ENCODE assay signal across 1 cellular context in the genomic region with DNA sequence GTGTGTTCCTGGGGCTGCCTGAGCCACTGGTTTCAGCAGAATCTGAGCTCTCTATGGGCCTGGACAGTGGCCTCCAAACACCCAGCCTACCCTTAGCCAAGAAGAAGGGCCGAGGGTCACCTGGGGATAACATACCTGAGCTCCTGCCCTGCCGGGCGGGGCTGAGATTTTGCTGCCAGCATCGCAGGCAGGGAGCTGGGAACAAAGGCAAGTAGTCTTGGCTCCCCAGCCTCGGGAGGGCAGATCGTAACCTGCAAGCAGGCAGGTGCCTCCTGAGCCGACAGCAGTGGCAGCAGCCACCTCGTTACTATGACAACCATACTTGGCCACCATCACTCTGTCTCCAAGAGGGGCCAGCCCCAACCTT.
TF ChIP-seq lines count a peak whose summit lies in the region.

No MANE protein-coding gene starts in this region.

TF ChIP-seq in HepG2, 621 proteins besides CTCF, POLR2A, EP300 and RAD21 (continued from another document and continues in another):
- TF ChIP-seq EEA1 (CRISPR knock-in tag; IDR thresholded peaks at IDR 0.05; ENCODE audit: borderline replicate concordance) (no peak), ZNF225 (CRISPR knock-in tag; IDR thresholded peaks at IDR 0.05) (no peak), ZFP36 (IDR thresholded peaks at IDR 0.05; ENCODE audit: borderline replicate concordance, low read depth, low read length, partially characterized antibody) (no peak), KLF9 (CRISPR knock-in tag; IDR thresholded peaks at IDR 0.05; ENCODE audit: low read depth) (no peak), ZC3H13 (CRISPR knock-in tag; IDR thresholded peaks at IDR 0.05) (peak; percentile 21; the same call in 1 of the 2 replicates), SIN3A (IDR thresholded peaks at IDR 0.05; ENCODE audit: borderline replicate concordance, low read depth, low read length) (no peak), RELA (CRISPR knock-in tag; IDR thresholded peaks at IDR 0.05) (no peak), ZNF34 (CRISPR knock-in tag; IDR thresholded peaks at IDR 0.05; ENCODE audit: borderline replicate concordance) (peak; percentile 87; the same call in 1 of the 2 replicates), SNAPC2 (CRISPR knock-in tag; IDR thresholded peaks at IDR 0.05) (0 out of 2 replicates have a peak, but pooled peaks have one; percentile 49), ELF1 (CRISPR knock-in tag; IDR thresholded peaks at IDR 0.05) (no peak), TBX3 (IDR thresholded peaks at IDR 0.05; ENCODE audit: borderline replicate concordance) (no peak), ZNF773 (CRISPR knock-in tag; IDR thresholded peaks at IDR 0.05; ENCODE audit: borderline replicate concordance) (0 out of 2 replicates have a peak, but pooled peaks have one; percentile 24), ZNF230 (CRISPR knock-in tag; IDR thresholded peaks at IDR 0.05) (0 out of 2 replicates have a peak, but pooled peaks have one; percentile 54), ZNF292 (CRISPR knock-in tag; IDR thresholded peaks at IDR 0.05; ENCODE audit: borderline replicate concordance, low read depth) (peak; percentile 18; the same call in 1 of the 2 replicates), ZNF607 (CRISPR knock-in tag; IDR thresholded peaks at IDR 0.05; ENCODE audit: borderline replicate concordance) (0 out of 2 replicates have a peak, but pooled peaks have one; percentile 62), ZNF709 (CRISPR knock-in tag; IDR thresholded peaks at IDR 0.05) (peak; percentile 12; the same call in 1 of the 2 replicates), ARID2 (CRISPR knock-in tag; IDR thresholded peaks at IDR 0.05; ENCODE audit: borderline replicate concordance) (peak; percentile 93; the same call in 1 of the 2 replicates), ZNF761 (CRISPR knock-in tag; conservative IDR thresholded peaks at IDR 0.05) (no peak), PCBP2 (optimal IDR thresholded peaks at IDR 0.05; ENCODE audit: low read depth, low read length, poor library complexity, severe bottlenecking) (no peak), RARG (CRISPR knock-in tag; IDR thresholded peaks at IDR 0.05; ENCODE audit: low read depth) (0 out of 2 replicates have a peak, but pooled peaks have one; percentile 3), HOXA5 (CRISPR knock-in tag; IDR thresholded peaks at IDR 0.05) (no peak), ZNF329 (CRISPR knock-in tag; IDR thresholded peaks at IDR 0.05; ENCODE audit: low read depth) (no peak), FOXJ3 (CRISPR knock-in tag; IDR thresholded peaks at IDR 0.05; ENCODE audit: borderline replicate concordance) (no peak), SSRP1 (CRISPR knock-in tag; IDR thresholded peaks at IDR 0.05) (peak; percentile 48; the same call in 1 of the 2 replicates), REPIN1 (CRISPR knock-in tag; IDR thresholded peaks at IDR 0.05; ENCODE audit: borderline replicate concordance, low read depth) (peak; percentile 39), ZNF720 (CRISPR knock-in tag; IDR thresholded peaks at IDR 0.05) (no peak), RFX1 (IDR thresholded peaks at IDR 0.05) (peak; percentile 63; the same call in 1 of the 2 replicates), SAP130 (CRISPR knock-in tag; IDR thresholded peaks at IDR 0.05; ENCODE audit: low read depth) (no peak), ZNF468 (CRISPR knock-in tag; IDR thresholded peaks at IDR 0.05) (peak; percentile 4; the same call in 1 of the 2 replicates), NAIF1 (CRISPR knock-in tag; IDR thresholded peaks at IDR 0.05; ENCODE audit: borderline replicate concordance) (no peak), ZNF883 (CRISPR knock-in tag; IDR thresholded peaks at IDR 0.05; ENCODE audit: not compliant biosample characterization) (peak; percentile 27), SRSF1 (optimal IDR thresholded peaks at IDR 0.05; ENCODE audit: low read depth, low read length) (peak; percentile 4), ATRX (CRISPR knock-in tag; IDR thresholded peaks at IDR 0.05; ENCODE audit: borderline replicate concordance) (no peak), ZNF598 (CRISPR knock-in tag; IDR thresholded peaks at IDR 0.05; ENCODE audit: borderline replicate concordance) (no peak; the same call in 1 of the 2 replicates), NFKB2 (CRISPR knock-in tag; IDR thresholded peaks at IDR 0.05; ENCODE audit: borderline replicate concordance) (0 out of 2 replicates have a peak, but pooled peaks have one; percentile 2), ATF7-NPFF (CRISPR knock-in tag; IDR thresholded peaks at IDR 0.05; ENCODE audit: low read depth) (peak; percentile 18; the same call in 1 of the 2 replicates), ZNF615 (CRISPR knock-in tag; IDR thresholded peaks at IDR 0.05; ENCODE audit: borderline replicate concordance) (0 out of 2 replicates have a peak, but pooled peaks have one; percentile 8), XBP1 (CRISPR knock-in tag; IDR thresholded peaks at IDR 0.05) (0 out of 2 replicates have a peak, but pooled peaks have one; percentile 25), ARNT2 (CRISPR knock-in tag; IDR thresholded peaks at IDR 0.05; ENCODE audit: low read depth) (peak; percentile 5; the same call in 1 of the 2 replicates), ZNF224 (CRISPR knock-in tag; IDR thresholded peaks at IDR 0.05) (no peak), MTA3 (CRISPR knock-in tag; IDR thresholded peaks at IDR 0.05) (no peak), FOXM1 (CRISPR knock-in tag; IDR thresholded peaks at IDR 0.05) (no peak), AGO2 (optimal IDR thresholded peaks at IDR 0.05; ENCODE audit: low read depth, low read length) (peak; percentile 98), ZNF3 (CRISPR knock-in tag; IDR thresholded peaks at IDR 0.05) (no peak), ZNF180 (CRISPR knock-in tag; IDR thresholded peaks at IDR 0.05; ENCODE audit: borderline replicate concordance, low read depth) (0 out of 2 replicates have a peak, but pooled peaks have one; percentile 72), ZNF451 (CRISPR knock-in tag; IDR thresholded peaks at IDR 0.05) (peak; percentile 15; the same call in 1 of the 2 replicates)
- TF ChIP-seq, protein P1, sequence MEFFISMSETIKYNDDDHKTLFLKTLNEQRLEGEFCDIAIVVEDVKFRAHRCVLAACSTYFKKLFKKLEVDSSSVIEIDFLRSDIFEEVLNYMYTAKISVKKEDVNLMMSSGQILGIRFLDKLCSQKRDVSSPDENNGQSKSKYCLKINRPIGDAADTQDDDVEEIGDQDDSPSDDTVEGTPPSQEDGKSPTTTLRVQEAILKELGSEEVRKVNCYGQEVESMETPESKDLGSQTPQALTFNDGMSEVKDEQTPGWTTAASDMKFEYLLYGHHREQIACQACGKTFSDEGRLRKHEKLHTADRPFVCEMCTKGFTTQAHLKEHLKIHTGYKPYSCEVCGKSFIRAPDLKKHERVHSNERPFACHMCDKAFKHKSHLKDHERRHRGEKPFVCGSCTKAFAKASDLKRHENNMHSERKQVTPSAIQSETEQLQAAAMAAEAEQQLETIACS (CRISPR knock-in tag; IDR thresholded peaks at IDR 0.05): 0 out of 2 replicates have a peak, but pooled peaks have one; percentile 22
- TF ChIP-seq, protein P2, sequence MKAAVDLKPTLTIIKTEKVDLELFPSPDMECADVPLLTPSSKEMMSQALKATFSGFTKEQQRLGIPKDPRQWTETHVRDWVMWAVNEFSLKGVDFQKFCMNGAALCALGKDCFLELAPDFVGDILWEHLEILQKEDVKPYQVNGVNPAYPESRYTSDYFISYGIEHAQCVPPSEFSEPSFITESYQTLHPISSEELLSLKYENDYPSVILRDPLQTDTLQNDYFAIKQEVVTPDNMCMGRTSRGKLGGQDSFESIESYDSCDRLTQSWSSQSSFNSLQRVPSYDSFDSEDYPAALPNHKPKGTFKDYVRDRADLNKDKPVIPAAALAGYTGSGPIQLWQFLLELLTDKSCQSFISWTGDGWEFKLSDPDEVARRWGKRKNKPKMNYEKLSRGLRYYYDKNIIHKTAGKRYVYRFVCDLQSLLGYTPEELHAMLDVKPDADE (CRISPR knock-in tag; IDR thresholded peaks at IDR 0.05): no peak
- TF ChIP-seq, protein P3, sequence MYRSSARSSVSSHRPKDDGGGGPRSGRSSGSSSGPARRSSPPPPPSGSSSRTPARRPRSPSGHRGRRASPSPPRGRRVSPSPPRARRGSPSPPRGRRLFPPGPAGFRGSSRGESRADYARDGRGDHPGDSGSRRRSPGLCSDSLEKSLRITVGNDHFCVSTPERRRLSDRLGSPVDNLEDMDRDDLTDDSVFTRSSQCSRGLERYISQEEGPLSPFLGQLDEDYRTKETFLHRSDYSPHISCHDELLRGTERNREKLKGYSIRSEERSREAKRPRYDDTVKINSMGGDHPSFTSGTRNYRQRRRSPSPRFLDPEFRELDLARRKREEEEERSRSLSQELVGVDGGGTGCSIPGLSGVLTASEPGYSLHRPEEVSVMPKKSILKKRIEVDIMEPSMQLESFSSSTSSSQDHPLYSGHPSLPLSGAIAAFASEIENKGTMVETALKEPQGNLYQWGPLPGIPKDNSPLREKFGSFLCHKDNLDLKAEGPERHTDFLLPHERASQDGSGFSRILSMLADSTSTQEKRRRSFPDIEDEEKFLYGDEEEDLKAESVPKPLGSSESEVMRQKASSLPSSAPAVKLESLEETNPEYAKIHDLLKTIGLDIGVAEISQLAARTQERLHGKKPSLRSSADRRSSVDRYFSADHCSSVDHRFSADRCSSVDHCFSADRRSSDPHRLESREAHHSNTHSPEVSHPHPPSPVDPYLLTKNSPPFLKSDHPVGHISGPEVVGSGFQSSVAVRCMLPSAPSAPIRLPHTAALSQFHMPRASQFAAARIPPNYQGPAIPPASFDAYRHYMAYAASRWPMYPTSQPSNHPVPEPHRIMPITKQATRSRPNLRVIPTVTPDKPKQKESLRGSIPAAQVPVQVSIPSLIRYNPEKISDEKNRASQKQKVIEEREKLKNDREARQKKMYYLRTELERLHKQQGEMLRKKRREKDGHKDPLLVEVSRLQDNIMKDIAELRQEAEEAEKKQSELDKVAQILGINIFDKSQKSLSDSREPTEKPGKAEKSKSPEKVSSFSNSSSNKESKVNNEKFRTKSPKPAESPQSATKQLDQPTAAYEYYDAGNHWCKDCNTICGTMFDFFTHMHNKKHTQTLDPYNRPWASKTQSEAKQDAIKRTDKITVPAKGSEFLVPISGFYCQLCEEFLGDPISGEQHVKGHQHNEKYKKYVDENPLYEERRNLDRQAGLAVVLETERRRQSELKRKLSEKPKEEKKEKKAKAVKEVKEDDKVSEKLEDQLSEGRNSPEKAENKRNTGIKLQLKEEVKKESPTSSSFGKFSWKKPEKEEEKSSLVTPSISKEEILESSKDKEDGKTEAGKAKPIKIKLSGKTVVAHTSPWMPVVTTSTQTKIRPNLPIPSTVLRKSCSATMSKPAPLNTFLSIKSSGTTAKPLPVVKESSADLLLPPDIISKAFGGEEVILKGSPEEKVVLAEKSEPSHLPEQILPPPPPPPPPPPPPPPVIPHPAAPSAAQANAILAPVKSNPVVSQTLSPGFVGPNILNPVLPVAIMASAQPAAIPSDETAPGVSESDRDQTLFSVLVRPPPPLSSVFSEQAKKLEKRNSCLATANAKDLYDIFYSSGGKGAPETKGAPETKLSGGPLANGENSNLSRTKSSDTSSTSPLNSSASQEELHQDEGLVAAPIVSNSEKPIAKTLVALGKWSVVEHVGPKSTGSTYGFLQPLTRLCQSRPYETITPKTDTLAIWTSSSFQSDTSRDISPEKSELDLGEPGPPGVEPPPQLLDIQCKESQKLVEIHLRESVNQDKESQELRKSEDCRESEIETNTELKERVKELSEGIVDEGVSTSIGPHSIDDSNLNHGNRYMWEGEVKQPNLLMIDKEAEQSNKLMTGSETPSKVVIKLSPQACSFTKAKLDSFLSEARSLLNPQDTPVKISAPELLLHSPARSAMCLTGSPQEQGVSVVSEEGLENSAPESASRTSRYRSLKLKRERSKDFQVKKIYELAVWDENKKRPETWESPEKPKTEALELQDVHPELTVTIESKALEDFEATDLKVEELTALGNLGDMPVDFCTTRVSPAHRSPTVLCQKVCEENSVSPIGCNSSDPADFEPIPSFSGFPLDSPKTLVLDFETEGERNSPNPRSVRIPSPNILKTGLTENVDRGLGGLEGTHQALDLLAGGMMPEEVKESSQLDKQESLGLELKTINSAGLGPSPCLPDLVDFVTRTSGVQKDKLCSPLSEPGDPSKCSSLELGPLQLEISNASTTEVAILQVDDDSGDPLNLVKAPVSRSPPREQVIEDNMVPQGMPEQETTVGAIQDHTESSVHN (CRISPR knock-in tag; IDR thresholded peaks at IDR 0.05): 0 out of 2 replicates have a peak, but pooled peaks have one; percentile 15
- TF ChIP-seq, protein P4, sequence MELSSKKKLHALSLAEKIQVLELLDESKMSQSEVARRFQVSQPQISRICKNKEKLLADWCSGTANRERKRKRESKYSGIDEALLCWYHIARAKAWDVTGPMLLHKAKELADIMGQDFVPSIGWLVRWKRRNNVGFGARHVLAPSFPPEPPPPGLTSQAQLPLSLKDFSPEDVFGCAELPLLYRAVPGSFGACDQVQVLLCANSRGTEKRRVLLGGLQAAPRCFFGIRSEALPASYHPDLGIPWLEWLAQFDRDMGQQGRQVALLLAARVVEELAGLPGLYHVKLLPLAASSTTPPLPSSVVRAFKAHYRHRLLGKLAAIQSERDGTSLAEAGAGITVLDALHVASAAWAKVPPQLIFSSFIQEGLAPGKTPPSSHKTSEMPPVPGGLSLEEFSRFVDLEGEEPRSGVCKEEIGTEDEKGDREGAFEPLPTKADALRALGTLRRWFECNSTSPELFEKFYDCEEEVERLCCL (CRISPR knock-in tag; IDR thresholded peaks at IDR 0.05; ENCODE audit: borderline replicate concordance): 0 out of 2 replicates have a peak, but pooled peaks have one; percentile 10
- TF ChIP-seq, protein P5, sequence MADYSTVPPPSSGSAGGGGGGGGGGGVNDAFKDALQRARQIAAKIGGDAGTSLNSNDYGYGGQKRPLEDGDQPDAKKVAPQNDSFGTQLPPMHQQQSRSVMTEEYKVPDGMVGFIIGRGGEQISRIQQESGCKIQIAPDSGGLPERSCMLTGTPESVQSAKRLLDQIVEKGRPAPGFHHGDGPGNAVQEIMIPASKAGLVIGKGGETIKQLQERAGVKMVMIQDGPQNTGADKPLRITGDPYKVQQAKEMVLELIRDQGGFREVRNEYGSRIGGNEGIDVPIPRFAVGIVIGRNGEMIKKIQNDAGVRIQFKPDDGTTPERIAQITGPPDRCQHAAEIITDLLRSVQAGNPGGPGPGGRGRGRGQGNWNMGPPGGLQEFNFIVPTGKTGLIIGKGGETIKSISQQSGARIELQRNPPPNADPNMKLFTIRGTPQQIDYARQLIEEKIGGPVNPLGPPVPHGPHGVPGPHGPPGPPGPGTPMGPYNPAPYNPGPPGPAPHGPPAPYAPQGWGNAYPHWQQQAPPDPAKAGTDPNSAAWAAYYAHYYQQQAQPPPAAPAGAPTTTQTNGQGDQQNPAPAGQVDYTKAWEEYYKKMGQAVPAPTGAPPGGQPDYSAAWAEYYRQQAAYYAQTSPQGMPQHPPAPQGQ (CRISPR knock-in tag; IDR thresholded peaks at IDR 0.05; ENCODE audit: borderline replicate concordance): no peak
- TF ChIP-seq, protein P6, sequence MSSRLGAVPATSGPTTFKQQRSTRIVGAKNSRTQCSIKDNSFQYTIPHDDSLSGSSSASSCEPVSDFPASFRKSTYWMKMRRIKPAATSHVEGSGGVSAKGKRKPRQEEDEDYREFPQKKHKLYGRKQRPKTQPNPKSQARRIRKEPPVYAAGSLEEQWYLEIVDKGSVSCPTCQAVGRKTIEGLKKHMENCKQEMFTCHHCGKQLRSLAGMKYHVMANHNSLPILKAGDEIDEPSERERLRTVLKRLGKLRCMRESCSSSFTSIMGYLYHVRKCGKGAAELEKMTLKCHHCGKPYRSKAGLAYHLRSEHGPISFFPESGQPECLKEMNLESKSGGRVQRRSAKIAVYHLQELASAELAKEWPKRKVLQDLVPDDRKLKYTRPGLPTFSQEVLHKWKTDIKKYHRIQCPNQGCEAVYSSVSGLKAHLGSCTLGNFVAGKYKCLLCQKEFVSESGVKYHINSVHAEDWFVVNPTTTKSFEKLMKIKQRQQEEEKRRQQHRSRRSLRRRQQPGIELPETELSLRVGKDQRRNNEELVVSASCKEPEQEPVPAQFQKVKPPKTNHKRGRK (CRISPR knock-in tag; IDR thresholded peaks at IDR 0.05): no peak
